2 cellular contexts compared by ENCODE assay signal in genomic region chr1:24881034-24881433, GRCh38.
TF ChIP-seq lines count a peak whose summit lies in the region.

No MANE protein-coding gene starts in this region.

TF ChIP-seq in IMR-90, 13 proteins besides CTCF, POLR2A, EP300 and RAD21:
- TF ChIP-seq CHD1 (IDR thresholded peaks at IDR 0.05; ENCODE audit: low read depth, low read length) (no peak), CEBPB (IDR thresholded peaks at IDR 0.05; ENCODE audit: low read depth, low read length) (peak; percentile 53; the same call in 1 of the 2 replicates)

TF ChIP-seq in K562, 482 proteins besides CTCF, POLR2A, EP300 and RAD21:
- TF ChIP-seq PTTG1 (tag; IDR thresholded peaks at IDR 0.05; ENCODE audit: low read depth) (no peak), CEBPG (CRISPR knock-in tag; IDR thresholded peaks at IDR 0.05) (no peak), CEBPG (tag; conservative IDR thresholded peaks at IDR 0.05 in 1 of 2, IDR thresholded peaks at IDR 0.05 in 1 of 2) (peak in 1 of 2 experiments; percentile 65; a peak in 3 of 4 replicates), CEBPB (tag; IDR thresholded peaks at IDR 0.05) (peak; percentile 69)
TF ChIP-seq in K562: peak in this region for 2.
